Comparison of ENCODE assay signal across 1 cellular context in genomic region chr11:690738-691633, GRCh38.
TF ChIP-seq lines count a peak whose summit lies in the region.

No MANE protein-coding gene starts in this region.

TF ChIP-seq in K562, 482 proteins besides CTCF, POLR2A, EP300 and RAD21 (continued from another document and continues in another):
- TF ChIP-seq IRF1 (CRISPR knock-in tag; IDR thresholded peaks at IDR 0.05; ENCODE audit: borderline replicate concordance) (no peak), SMARCB1 (IDR thresholded peaks at IDR 0.05; ENCODE audit: insufficient read length, low read depth) (no peak), ZNF143 (CRISPR knock-in tag; IDR thresholded peaks at IDR 0.05) (no peak), SOX6 (IDR thresholded peaks at IDR 0.05) (peak; percentile 22; the same call in 1 of the 2 replicates), FUS (optimal IDR thresholded peaks at IDR 0.05; ENCODE audit: low read depth, low read length) (no peak), OTX1 (CRISPR knock-in tag; IDR thresholded peaks at IDR 0.05) (no peak), CHD4 (IDR thresholded peaks at IDR 0.05; ENCODE audit: insufficient read depth, insufficient replicate concordance, low read depth, low read length, poor library complexity, severe bottlenecking) (no peak), HNRNPUL1 (IDR thresholded peaks at IDR 0.05; ENCODE audit: low read length) (no peak), STAT5A (IDR thresholded peaks at IDR 0.05; ENCODE audit: borderline replicate concordance, low read length) (peak; percentile 54), BCLAF1 (IDR thresholded peaks at IDR 0.05; ENCODE audit: borderline replicate concordance in 1 of 2, control insufficient read depth in 1 of 2, low read depth in 2 of 2, low read length in 1 of 2) (no peak), TCF3 (CRISPR knock-in tag; IDR thresholded peaks at IDR 0.05) (peak; percentile 86), GTF3C2 (IDR thresholded peaks at IDR 0.05; ENCODE audit: borderline replicate concordance, extremely low read depth, insufficient read length) (no peak), NFE2 (IDR thresholded peaks at IDR 0.05; ENCODE audit: low read depth) (no peak), THAP7 (CRISPR knock-in tag; IDR thresholded peaks at IDR 0.05) (no peak), ZNF354B (CRISPR knock-in tag; IDR thresholded peaks at IDR 0.05) (no peak), ZNF3 (CRISPR knock-in tag; IDR thresholded peaks at IDR 0.05) (no peak), WHSC1 (IDR thresholded peaks at IDR 0.05; ENCODE audit: low read length) (no peak), ZNF699 (CRISPR knock-in tag; IDR thresholded peaks at IDR 0.05; ENCODE audit: insufficient replicate concordance) (no peak), ZNF592 (IDR thresholded peaks at IDR 0.05) (peak; percentile 76; the same call in 1 of the 2 replicates), ZC3H4 (CRISPR knock-in tag; IDR thresholded peaks at IDR 0.05; ENCODE audit: borderline replicate concordance) (no peak), TAF1 (IDR thresholded peaks at IDR 0.05; ENCODE audit: control insufficient read depth, extremely low read depth, insufficient read depth, low read length, severe bottlenecking) (peak; percentile 28), YY1 (IDR thresholded peaks at IDR 0.05; ENCODE audit: borderline replicate concordance in 1 of 3, control insufficient read depth in 1 of 3, extremely low read depth in 1 of 3, insufficient read depth in 3 of 3, insufficient read length in 1 of 3, insufficient replicate concordance in 2 of 3, low read depth in 1 of 3, low read length in 2 of 3) (no peak), NR4A1 (CRISPR knock-in tag; IDR thresholded peaks at IDR 0.05) (no peak), NR4A1 (tag; IDR thresholded peaks at IDR 0.05) (no peak), ZNF639 (CRISPR knock-in tag; conservative IDR thresholded peaks at IDR 0.05 in 1 of 2, IDR thresholded peaks at IDR 0.05 in 1 of 2) (0 out of 4 replicates have a peak, but pooled peaks of 1 of the 2 experiments have one; percentile 36), ZNF717 (CRISPR knock-in tag; IDR thresholded peaks at IDR 0.05) (no peak), PHF20 (IDR thresholded peaks at IDR 0.05; ENCODE audit: partially characterized antibody) (no peak), SP2 (IDR thresholded peaks at IDR 0.05; ENCODE audit: extremely low read depth, low read depth, low read length, poor library complexity, severe bottlenecking) (no peak), ZNF740 (CRISPR knock-in tag; IDR thresholded peaks at IDR 0.05) (no peak), ZNF740 (tag; IDR thresholded peaks at IDR 0.05) (no peak), CUX1 (CRISPR knock-in tag; IDR thresholded peaks at IDR 0.05) (no peak), USF1 (CRISPR knock-in tag; IDR thresholded peaks at IDR 0.05) (no peak), ATF3 (IDR thresholded peaks at IDR 0.05) (no peak), ATF3 (CRISPR knock-in tag; conservative IDR thresholded peaks at IDR 0.05) (no peak), TARDBP (IDR thresholded peaks at IDR 0.05) (no peak), ARHGAP35 (IDR thresholded peaks at IDR 0.05; ENCODE audit: partially characterized antibody) (no peak), SREBF1 (IDR thresholded peaks at IDR 0.05; ENCODE audit: borderline replicate concordance, low read depth, low read length) (no peak), SIRT6 (IDR thresholded peaks at IDR 0.05; ENCODE audit: low read depth, low read length) (no peak), RNF2 (IDR thresholded peaks at IDR 0.05) (peak; percentile 72; the same call in 1 of the 2 replicates), ZNF583 (CRISPR knock-in tag; IDR thresholded peaks at IDR 0.05) (no peak)
